ENCODE assay signal across 1 cellular context in the genomic region with DNA sequence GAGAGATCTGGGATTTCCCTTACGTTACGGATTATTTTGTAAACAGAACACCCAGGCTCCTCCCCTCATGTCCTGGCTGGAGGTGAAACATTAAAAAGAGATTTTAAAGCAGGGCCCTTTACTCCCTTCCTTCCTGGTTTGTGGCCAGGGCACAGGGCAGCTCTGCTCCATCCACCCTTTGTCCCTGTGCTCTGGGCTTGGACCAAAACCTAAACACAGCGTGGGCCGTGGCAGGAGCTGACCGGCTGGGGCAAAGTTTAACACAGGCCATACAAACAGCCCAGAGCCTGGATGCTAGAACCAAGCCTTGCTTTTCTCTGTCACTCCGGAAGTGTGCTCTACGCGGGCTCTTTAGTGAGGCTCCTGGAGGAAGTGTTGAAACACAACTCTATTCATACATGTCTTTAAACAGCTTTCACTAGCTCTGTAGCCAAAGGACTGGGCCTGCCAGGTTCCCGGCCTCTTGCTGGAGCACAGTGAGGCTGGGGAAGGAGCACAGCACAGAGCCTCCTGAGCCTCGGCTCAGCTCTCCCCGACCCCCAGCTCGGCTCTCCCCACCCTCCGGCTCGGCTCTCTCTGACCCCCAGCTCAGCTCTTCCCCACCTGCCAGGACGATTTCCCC.
TF ChIP-seq lines count a peak whose summit lies in the region.

No MANE protein-coding gene starts in this region.

TF ChIP-seq in HepG2, 621 proteins besides CTCF, POLR2A, EP300 and RAD21 (continued from another document and continues in another):
- TF ChIP-seq, protein P1, sequence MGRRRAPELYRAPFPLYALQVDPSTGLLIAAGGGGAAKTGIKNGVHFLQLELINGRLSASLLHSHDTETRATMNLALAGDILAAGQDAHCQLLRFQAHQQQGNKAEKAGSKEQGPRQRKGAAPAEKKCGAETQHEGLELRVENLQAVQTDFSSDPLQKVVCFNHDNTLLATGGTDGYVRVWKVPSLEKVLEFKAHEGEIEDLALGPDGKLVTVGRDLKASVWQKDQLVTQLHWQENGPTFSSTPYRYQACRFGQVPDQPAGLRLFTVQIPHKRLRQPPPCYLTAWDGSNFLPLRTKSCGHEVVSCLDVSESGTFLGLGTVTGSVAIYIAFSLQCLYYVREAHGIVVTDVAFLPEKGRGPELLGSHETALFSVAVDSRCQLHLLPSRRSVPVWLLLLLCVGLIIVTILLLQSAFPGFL (CRISPR knock-in tag; IDR thresholded peaks at IDR 0.05) = no peak
- no peak for TF ChIP-seq ZFP41 (CRISPR knock-in tag; IDR thresholded peaks at IDR 0.05; ENCODE audit: borderline replicate concordance)
- TF ChIP-seq FOXA3 (CRISPR knock-in tag; IDR thresholded peaks at IDR 0.05) = peak; percentile 74
- TF ChIP-seq, protein P2, sequence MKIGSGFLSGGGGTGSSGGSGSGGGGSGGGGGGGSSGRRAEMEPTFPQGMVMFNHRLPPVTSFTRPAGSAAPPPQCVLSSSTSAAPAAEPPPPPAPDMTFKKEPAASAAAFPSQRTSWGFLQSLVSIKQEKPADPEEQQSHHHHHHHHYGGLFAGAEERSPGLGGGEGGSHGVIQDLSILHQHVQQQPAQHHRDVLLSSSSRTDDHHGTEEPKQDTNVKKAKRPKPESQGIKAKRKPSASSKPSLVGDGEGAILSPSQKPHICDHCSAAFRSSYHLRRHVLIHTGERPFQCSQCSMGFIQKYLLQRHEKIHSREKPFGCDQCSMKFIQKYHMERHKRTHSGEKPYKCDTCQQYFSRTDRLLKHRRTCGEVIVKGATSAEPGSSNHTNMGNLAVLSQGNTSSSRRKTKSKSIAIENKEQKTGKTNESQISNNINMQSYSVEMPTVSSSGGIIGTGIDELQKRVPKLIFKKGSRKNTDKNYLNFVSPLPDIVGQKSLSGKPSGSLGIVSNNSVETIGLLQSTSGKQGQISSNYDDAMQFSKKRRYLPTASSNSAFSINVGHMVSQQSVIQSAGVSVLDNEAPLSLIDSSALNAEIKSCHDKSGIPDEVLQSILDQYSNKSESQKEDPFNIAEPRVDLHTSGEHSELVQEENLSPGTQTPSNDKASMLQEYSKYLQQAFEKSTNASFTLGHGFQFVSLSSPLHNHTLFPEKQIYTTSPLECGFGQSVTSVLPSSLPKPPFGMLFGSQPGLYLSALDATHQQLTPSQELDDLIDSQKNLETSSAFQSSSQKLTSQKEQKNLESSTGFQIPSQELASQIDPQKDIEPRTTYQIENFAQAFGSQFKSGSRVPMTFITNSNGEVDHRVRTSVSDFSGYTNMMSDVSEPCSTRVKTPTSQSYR (CRISPR knock-in tag; IDR thresholded peaks at IDR 0.05; ENCODE audit: borderline replicate concordance) = no peak
- TF ChIP-seq, protein P3, sequence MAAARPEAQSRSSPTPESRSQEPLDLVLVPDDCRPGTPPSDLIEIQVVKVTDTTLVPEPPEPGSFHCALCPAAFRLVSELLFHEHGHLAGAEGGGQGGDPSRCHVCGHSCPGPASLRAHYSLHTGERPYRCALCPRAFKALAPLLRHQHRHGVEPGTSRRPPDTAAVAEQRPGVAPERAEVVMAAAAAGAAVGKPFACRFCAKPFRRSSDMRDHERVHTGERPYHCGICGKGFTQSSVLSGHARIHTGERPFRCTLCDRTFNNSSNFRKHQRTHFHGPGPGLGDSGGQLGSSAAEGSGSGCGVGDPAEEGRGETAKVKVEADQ (CRISPR knock-in tag; IDR thresholded peaks at IDR 0.05; ENCODE audit: borderline replicate concordance) = peak; percentile 24; the same call in 1 of the 2 replicates
- peak; percentile 70; the same call in 1 of the 2 replicates for TF ChIP-seq ZSCAN25 (CRISPR knock-in tag; IDR thresholded peaks at IDR 0.05)
- TF ChIP-seq, protein P4, sequence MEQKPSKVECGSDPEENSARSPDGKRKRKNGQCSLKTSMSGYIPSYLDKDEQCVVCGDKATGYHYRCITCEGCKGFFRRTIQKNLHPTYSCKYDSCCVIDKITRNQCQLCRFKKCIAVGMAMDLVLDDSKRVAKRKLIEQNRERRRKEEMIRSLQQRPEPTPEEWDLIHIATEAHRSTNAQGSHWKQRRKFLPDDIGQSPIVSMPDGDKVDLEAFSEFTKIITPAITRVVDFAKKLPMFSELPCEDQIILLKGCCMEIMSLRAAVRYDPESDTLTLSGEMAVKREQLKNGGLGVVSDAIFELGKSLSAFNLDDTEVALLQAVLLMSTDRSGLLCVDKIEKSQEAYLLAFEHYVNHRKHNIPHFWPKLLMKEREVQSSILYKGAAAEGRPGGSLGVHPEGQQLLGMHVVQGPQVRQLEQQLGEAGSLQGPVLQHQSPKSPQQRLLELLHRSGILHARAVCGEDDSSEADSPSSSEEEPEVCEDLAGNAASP (CRISPR knock-in tag; IDR thresholded peaks at IDR 0.05; ENCODE audit: borderline replicate concordance) = peak; percentile 93
- no peak for TF ChIP-seq ZNF546 (CRISPR knock-in tag; conservative IDR thresholded peaks at IDR 0.05)
- TF ChIP-seq HMG20B (CRISPR knock-in tag; conservative IDR thresholded peaks at IDR 0.05) = 0 out of 2 replicates have a peak, but pooled peaks have one; percentile 42
- TF ChIP-seq, protein P5, sequence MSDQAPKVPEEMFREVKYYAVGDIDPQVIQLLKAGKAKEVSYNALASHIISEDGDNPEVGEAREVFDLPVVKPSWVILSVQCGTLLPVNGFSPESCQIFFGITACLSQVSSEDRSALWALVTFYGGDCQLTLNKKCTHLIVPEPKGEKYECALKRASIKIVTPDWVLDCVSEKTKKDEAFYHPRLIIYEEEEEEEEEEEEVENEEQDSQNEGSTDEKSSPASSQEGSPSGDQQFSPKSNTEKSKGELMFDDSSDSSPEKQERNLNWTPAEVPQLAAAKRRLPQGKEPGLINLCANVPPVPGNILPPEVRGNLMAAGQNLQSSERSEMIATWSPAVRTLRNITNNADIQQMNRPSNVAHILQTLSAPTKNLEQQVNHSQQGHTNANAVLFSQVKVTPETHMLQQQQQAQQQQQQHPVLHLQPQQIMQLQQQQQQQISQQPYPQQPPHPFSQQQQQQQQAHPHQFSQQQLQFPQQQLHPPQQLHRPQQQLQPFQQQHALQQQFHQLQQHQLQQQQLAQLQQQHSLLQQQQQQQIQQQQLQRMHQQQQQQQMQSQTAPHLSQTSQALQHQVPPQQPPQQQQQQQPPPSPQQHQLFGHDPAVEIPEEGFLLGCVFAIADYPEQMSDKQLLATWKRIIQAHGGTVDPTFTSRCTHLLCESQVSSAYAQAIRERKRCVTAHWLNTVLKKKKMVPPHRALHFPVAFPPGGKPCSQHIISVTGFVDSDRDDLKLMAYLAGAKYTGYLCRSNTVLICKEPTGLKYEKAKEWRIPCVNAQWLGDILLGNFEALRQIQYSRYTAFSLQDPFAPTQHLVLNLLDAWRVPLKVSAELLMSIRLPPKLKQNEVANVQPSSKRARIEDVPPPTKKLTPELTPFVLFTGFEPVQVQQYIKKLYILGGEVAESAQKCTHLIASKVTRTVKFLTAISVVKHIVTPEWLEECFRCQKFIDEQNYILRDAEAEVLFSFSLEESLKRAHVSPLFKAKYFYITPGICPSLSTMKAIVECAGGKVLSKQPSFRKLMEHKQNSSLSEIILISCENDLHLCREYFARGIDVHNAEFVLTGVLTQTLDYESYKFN (CRISPR knock-in tag; conservative IDR thresholded peaks at IDR 0.05) = peak; percentile 92
- TF ChIP-seq MBD4 (IDR thresholded peaks at IDR 0.05; ENCODE audit: borderline replicate concordance, low read length) = no peak
- TF ChIP-seq ERF (CRISPR knock-in tag; IDR thresholded peaks at IDR 0.05) = peak; percentile 69
- TF ChIP-seq ZNF337 (CRISPR knock-in tag; IDR thresholded peaks at IDR 0.05; ENCODE audit: borderline replicate concordance, low read depth) = no peak
- TF ChIP-seq, protein P6, sequence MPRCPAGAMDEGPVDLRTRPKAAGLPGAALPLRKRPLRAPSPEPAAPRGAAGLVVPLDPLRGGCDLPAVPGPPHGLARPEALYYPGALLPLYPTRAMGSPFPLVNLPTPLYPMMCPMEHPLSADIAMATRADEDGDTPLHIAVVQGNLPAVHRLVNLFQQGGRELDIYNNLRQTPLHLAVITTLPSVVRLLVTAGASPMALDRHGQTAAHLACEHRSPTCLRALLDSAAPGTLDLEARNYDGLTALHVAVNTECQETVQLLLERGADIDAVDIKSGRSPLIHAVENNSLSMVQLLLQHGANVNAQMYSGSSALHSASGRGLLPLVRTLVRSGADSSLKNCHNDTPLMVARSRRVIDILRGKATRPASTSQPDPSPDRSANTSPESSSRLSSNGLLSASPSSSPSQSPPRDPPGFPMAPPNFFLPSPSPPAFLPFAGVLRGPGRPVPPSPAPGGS (CRISPR knock-in tag; IDR thresholded peaks at IDR 0.05) = no peak
- peak; percentile 90 for TF ChIP-seq GATAD2A (CRISPR knock-in tag; IDR thresholded peaks at IDR 0.05)
- TF ChIP-seq LCORL (IDR thresholded peaks at IDR 0.05) = peak; percentile 12; the same call in 1 of the 2 replicates
- peak; percentile 99 for TF ChIP-seq LCORL (CRISPR knock-in tag; IDR thresholded peaks at IDR 0.05)
- no peak for TF ChIP-seq ARNT (IDR thresholded peaks at IDR 0.05)
- peak; percentile 44; the same call in 1 of the 2 replicates for TF ChIP-seq SPEN (CRISPR knock-in tag; IDR thresholded peaks at IDR 0.05; ENCODE audit: low read depth)
- peak; percentile 40; the same call in 1 of the 2 replicates for TF ChIP-seq THAP11 (CRISPR knock-in tag; IDR thresholded peaks at IDR 0.05)
- TF ChIP-seq, protein P7, sequence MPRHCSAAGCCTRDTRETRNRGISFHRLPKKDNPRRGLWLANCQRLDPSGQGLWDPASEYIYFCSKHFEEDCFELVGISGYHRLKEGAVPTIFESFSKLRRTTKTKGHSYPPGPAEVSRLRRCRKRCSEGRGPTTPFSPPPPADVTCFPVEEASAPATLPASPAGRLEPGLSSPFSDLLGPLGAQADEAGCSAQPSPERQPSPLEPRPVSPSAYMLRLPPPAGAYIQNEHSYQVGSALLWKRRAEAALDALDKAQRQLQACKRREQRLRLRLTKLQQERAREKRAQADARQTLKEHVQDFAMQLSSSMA (CRISPR knock-in tag; IDR thresholded peaks at IDR 0.05) = 0 out of 2 replicates have a peak, but pooled peaks have one; percentile 22
- peak; percentile 63 for TF ChIP-seq NCOA2 (CRISPR knock-in tag; IDR thresholded peaks at IDR 0.05)
- peak; percentile 72 for TF ChIP-seq ZNF124 (CRISPR knock-in tag; IDR thresholded peaks at IDR 0.05)
- TF ChIP-seq NR2F2 (IDR thresholded peaks at IDR 0.05; ENCODE audit: borderline replicate concordance, low read depth) = no peak
- TF ChIP-seq SALL2 (CRISPR knock-in tag; IDR thresholded peaks at IDR 0.05) = peak; percentile 54; the same call in 1 of the 2 replicates
- TF ChIP-seq SSRP1 (CRISPR knock-in tag; IDR thresholded peaks at IDR 0.05) = no peak
- TF ChIP-seq, protein P8, sequence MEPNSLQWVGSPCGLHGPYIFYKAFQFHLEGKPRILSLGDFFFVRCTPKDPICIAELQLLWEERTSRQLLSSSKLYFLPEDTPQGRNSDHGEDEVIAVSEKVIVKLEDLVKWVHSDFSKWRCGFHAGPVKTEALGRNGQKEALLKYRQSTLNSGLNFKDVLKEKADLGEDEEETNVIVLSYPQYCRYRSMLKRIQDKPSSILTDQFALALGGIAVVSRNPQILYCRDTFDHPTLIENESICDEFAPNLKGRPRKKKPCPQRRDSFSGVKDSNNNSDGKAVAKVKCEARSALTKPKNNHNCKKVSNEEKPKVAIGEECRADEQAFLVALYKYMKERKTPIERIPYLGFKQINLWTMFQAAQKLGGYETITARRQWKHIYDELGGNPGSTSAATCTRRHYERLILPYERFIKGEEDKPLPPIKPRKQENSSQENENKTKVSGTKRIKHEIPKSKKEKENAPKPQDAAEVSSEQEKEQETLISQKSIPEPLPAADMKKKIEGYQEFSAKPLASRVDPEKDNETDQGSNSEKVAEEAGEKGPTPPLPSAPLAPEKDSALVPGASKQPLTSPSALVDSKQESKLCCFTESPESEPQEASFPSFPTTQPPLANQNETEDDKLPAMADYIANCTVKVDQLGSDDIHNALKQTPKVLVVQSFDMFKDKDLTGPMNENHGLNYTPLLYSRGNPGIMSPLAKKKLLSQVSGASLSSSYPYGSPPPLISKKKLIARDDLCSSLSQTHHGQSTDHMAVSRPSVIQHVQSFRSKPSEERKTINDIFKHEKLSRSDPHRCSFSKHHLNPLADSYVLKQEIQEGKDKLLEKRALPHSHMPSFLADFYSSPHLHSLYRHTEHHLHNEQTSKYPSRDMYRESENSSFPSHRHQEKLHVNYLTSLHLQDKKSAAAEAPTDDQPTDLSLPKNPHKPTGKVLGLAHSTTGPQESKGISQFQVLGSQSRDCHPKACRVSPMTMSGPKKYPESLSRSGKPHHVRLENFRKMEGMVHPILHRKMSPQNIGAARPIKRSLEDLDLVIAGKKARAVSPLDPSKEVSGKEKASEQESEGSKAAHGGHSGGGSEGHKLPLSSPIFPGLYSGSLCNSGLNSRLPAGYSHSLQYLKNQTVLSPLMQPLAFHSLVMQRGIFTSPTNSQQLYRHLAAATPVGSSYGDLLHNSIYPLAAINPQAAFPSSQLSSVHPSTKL (CRISPR knock-in tag; IDR thresholded peaks at IDR 0.05) = peak; percentile 83
- TF ChIP-seq, protein P9, sequence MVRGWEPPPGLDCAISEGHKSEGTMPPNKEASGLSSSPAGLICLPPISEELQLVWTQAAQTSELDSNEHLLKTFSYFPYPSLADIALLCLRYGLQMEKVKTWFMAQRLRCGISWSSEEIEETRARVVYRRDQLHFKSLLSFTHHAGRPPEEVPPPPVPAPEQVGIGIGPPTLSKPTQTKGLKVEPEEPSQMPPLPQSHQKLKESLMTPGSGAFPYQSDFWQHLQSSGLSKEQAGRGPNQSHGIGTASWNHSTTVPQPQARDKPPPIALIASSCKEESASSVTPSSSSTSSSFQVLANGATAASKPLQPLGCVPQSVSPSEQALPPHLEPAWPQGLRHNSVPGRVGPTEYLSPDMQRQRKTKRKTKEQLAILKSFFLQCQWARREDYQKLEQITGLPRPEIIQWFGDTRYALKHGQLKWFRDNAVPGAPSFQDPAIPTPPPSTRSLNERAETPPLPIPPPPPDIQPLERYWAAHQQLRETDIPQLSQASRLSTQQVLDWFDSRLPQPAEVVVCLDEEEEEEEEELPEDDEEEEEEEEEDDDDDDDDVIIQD (CRISPR knock-in tag; IDR thresholded peaks at IDR 0.05; ENCODE audit: low read depth) = peak; percentile 29; the same call in 1 of the 2 replicates
- TF ChIP-seq FOXA1 (IDR thresholded peaks at IDR 0.05) = no peak
- peak; percentile 29; the same call in 1 of the 2 replicates for TF ChIP-seq FOXA1 (CRISPR knock-in tag; IDR thresholded peaks at IDR 0.05)
- TF ChIP-seq YEATS4 (CRISPR knock-in tag; IDR thresholded peaks at IDR 0.05; ENCODE audit: borderline replicate concordance) = peak; percentile 74; the same call in 1 of the 2 replicates
- peak; percentile 79 for TF ChIP-seq ZNF768 (CRISPR knock-in tag; IDR thresholded peaks at IDR 0.05)
